Comparison of ENCODE assay signal across 1 cellular context in the genomic region with DNA sequence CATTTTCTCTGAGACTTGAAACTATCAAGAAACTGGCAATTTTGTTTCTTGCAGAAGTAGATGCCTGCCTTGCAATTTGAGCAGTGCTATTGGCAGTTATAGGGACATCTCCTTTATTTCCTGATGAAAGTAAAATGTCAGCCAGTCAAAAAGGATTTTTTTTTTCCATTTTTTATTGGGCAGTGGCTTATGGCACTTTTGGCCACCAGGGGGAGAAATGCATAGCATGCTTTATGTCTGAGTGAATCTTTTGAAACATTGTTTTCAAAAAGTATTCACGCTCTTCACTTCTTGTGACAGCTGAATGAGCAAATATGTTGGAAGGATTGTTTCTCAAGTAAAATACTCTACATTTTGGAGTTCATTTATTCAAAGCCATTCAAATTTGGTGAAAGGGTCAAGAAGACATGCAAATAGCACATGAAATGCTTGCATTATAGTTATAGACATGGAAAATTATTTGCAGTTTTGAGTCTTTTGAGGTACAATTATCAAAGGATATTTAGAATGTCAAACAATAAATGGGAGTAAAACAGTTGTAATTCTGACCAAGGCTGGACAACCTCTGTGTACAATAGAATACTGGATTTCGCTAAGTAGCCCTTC.
TF ChIP-seq lines count a peak whose summit lies in the region.

No MANE protein-coding gene starts in this region.

TF ChIP-seq in GM23338, 12 proteins besides CTCF, POLR2A, EP300 and RAD21 (continued from another document):
- TF ChIP-seq, protein P1, sequence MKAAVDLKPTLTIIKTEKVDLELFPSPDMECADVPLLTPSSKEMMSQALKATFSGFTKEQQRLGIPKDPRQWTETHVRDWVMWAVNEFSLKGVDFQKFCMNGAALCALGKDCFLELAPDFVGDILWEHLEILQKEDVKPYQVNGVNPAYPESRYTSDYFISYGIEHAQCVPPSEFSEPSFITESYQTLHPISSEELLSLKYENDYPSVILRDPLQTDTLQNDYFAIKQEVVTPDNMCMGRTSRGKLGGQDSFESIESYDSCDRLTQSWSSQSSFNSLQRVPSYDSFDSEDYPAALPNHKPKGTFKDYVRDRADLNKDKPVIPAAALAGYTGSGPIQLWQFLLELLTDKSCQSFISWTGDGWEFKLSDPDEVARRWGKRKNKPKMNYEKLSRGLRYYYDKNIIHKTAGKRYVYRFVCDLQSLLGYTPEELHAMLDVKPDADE (IDR thresholded peaks at IDR 0.05), result no peak
- TF ChIP-seq POLR2AphosphoS5 (IDR thresholded peaks at IDR 0.05; ENCODE audit: low read depth), result no peak
